In the genomic region with DNA sequence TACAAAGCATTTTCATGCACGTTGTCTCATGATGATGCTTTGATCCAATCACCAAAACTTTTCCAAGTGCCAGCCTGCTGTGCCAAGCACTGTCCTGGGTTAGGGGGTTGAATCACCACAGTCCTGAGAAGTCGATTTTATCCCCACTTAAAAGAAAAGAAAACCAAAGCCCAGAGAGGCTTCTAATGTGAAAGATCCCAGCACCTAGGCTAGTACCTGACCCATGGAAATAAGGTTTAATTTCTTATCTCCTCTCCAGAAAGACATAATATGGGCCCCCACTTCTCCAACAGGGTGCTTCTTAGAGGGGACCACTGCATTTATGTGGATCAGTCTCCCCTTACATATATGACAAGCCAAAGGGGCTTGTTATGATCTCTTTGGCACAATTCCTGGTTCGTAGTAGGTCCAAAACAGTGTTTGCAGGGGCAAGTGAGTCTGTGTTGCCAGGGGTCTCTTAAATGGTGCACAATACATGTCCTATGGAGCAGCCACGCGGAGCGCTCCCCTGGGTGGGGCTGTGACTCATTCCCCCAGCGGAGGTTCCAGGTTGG, we compare ENCODE assay signal across 1 cellular context.
TF ChIP-seq lines count a peak whose summit lies in the region.

No MANE protein-coding gene starts in this region.

TF ChIP-seq in H1, 55 proteins besides CTCF, POLR2A, EP300 and RAD21:
- TF ChIP-seq HDAC6 (IDR thresholded peaks at IDR 0.05; ENCODE audit: low read depth, low read length): no peak
- no peak for TF ChIP-seq SP1 (IDR thresholded peaks at IDR 0.05; ENCODE audit: low read depth, low read length)
- TF ChIP-seq ZNF274 (IDR thresholded peaks at IDR 0.05; ENCODE audit: borderline replicate concordance, extremely low read depth, low read length): no peak
- TF ChIP-seq RXRA (IDR thresholded peaks at IDR 0.05; ENCODE audit: insufficient read depth, low read depth, low read length): no peak
- no peak for TF ChIP-seq SP4 (IDR thresholded peaks at IDR 0.05; ENCODE audit: low read length)
- TF ChIP-seq SIRT6 (IDR thresholded peaks at IDR 0.05; ENCODE audit: low read length): no peak
- no peak for TF ChIP-seq CHD1 (IDR thresholded peaks at IDR 0.05; ENCODE audit: low read depth, low read length)
- TF ChIP-seq YY1 (IDR thresholded peaks at IDR 0.05; ENCODE audit: low read depth, low read length): no peak
- no peak for TF ChIP-seq KDM4A (IDR thresholded peaks at IDR 0.05; ENCODE audit: low read depth, low read length, severe bottlenecking)
- TF ChIP-seq CBX8 (IDR thresholded peaks at IDR 0.05; ENCODE audit: borderline replicate concordance, low read depth, low read length): no peak
- no peak for TF ChIP-seq TEAD4 (IDR thresholded peaks at IDR 0.05; ENCODE audit: low read depth, low read length)
- TF ChIP-seq SP2 (IDR thresholded peaks at IDR 0.05; ENCODE audit: low read length): no peak
- TF ChIP-seq RNF2 (IDR thresholded peaks at IDR 0.05; ENCODE audit: borderline replicate concordance, low read depth, low read length, missing control alignments, poor library complexity, severe bottlenecking): no peak
- TF ChIP-seq FOSL1 (IDR thresholded peaks at IDR 0.05; ENCODE audit: insufficient read depth, low read depth, low read length): no peak
- no peak for TF ChIP-seq SIN3A (conservative IDR thresholded peaks at IDR 0.05 in 1 of 2, IDR thresholded peaks at IDR 0.05 in 1 of 2; ENCODE audit: low read depth in 1 of 2, low read length in 2 of 2)
- TF ChIP-seq KDM1A (IDR thresholded peaks at IDR 0.05; ENCODE audit: borderline replicate concordance, low read length): no peak
- TF ChIP-seq ASH2L (IDR thresholded peaks at IDR 0.05; ENCODE audit: low read length): no peak
- TF ChIP-seq SIX5 (IDR thresholded peaks at IDR 0.05; ENCODE audit: low read depth, low read length): no peak
TF ChIP-seq in H1: peak in this region for 0.
